ENCODE assay signal across 10 cellular contexts in genomic region chr17:32461498-32461852, GRCh38. TPM values are rescaled to one million over a fixed set of nuclear protein-coding genes. Genes with fewer than 3 reads are reported as not detected.
DNase-seq lines count a peak whose midpoint lies in the region; ATAC-seq and TF ChIP-seq lines count a peak whose summit lies in the region.
"Had no signal": no experiment of that assay in that cellular context is flagged by ENCODE, and none has a peak within 500 bp of the region (broad histone marks: within the 10 kb centered on the region; RNA-seq: fewer than 3 reads in every experiment).

No MANE protein-coding gene starts in this region.

- peak overlapping the region; percentile 4; the same call in 1 of the 2 replicates for H3K27ac ChIP-seq in KMS-11
- no peak overlapping the region for H3K27ac ChIP-seq in colonic mucosa
- H3K27ac ChIP-seq: left ventricle myocardium inferior, neutrophil, tibial artery had no signal

- TF ChIP-seq CTCF in KMS-11 (conservative IDR thresholded peaks at IDR 0.05; ENCODE audit: low read depth, low read length) (no peak), colonic mucosa (IDR thresholded peaks at IDR 0.05) (peak; percentile 27), type B pancreatic cell (conservative IDR thresholded peaks at IDR 0.05) (no peak)

- H3K4me1 Mint-ChIP-seq in type B pancreatic cell (ENCODE audit: unreplicated experiment), result no peaks in the 10 kb centered on the region

- no peaks in the 10 kb centered on the region for H3K9me3 ChIP-seq in colonic mucosa
- H3K9me3 ChIP-seq: left ventricle myocardium inferior, neutrophil, tibial artery had no signal

- H3K27me3 ChIP-seq in KMS-11 (ENCODE audit: insufficient read depth, low read depth), result no peaks in the 10 kb centered on the region
- H3K27me3 ChIP-seq in colonic mucosa, result no peaks in the 10 kb centered on the region
- H3K27me3 ChIP-seq: neutrophil, tibial artery had no signal

- H3K9ac ChIP-seq in KMS-11 (no peak overlapping the region), colonic mucosa (ENCODE audit: low read depth in 2 of 2, low read length in 2 of 2) (no peak overlapping the region)

- no peak overlapping the region for H2AFZ ChIP-seq in KMS-11 (ENCODE audit: low read depth)

- no peaks in the 10 kb centered on the region for H3K9me3 Mint-ChIP-seq in type B pancreatic cell

- intact Hi-C loops in left ventricle myocardium superior (cut with micrococcal nuclease), result loop anchor here (10.0 kb wide), 1 partner anchor 293 kb away; no protein-coding TSS in a partner anchor
- intact Hi-C loops in left cardiac atrium (cut with DNase I), result loop anchor here (5.0 kb wide), 1 partner anchor 296 kb away; no protein-coding TSS in a partner anchor
- intact Hi-C loops in colonic mucosa (cut with DNase I), result no loop called here

- peaks cover 41% of the 10 kb centered on the region for H3K36me3 Mint-ChIP-seq in type B pancreatic cell

- peaks cover 77% of the 10 kb centered on the region for H3K79me2 ChIP-seq in KMS-11 (ENCODE audit: insufficient read depth, low read depth)

- H3K4me2 ChIP-seq in KMS-11, result no peak overlapping the region

- H3K4me1 ChIP-seq in KMS-11 (ENCODE audit: low read depth, poor library complexity, severe bottlenecking), result peaks cover 32% of the 10 kb centered on the region
- no peaks in the 10 kb centered on the region for H3K4me1 ChIP-seq in colonic mucosa

- peaks cover 49% of the 10 kb centered on the region for H4K20me1 ChIP-seq in KMS-11 (ENCODE audit: insufficient read depth)

- H3K4me3 ChIP-seq in KMS-11 (IDR thresholded peaks at IDR 0.05; ENCODE audit: insufficient read depth, low read depth, low read length), result no peak overlapping the region
- H3K4me3 ChIP-seq in colonic mucosa, result no peak overlapping the region
- H3K4me3 ChIP-seq: left ventricle myocardium inferior, tibial artery had no signal

- no peak for DNase-seq in left ventricle myocardium superior
- no peak for DNase-seq in left cardiac atrium
- no peak for DNase-seq in colonic mucosa
- no peak for DNase-seq in type B pancreatic cell (ENCODE audit: extremely low spot score, unreplicated experiment)
- no peak for DNase-seq in OCI-M1 (lab: John Stamatoyannopoulos, UW)
- DNase-seq in amniotic stem cell (lab: John Stamatoyannopoulos, UW), result no peak
- DNase-seq: left ventricle myocardium inferior, tibial artery had no signal

- H3K27me3 Mint-ChIP-seq in type B pancreatic cell, result no peaks in the 10 kb centered on the region

- ATAC-seq in left ventricle myocardium superior, result peak; percentile 24
- no peak for ATAC-seq in left cardiac atrium

- no peak overlapping the region for H3K4me3 Mint-ChIP-seq in type B pancreatic cell

- H3K27ac Mint-ChIP-seq in type B pancreatic cell, result peak overlapping the region; percentile 17

- H3K36me3 ChIP-seq in KMS-11 (ENCODE audit: insufficient read depth), result peaks cover 52% of the 10 kb centered on the region; the same call in 1 of the 2 replicates
- H3K36me3 ChIP-seq in colonic mucosa, result peaks cover 26% of the 10 kb centered on the region

RNA-seq across cellular contexts. Expression of gene PSMD11, which starts 17.2 kb away (rescaled TPM):
- total RNA-seq in left ventricle myocardium superior (67.8 TPM), left cardiac atrium (10 to 100 TPM; 53.4 to 82.2 TPM), colonic mucosa (100 to 1,000 TPM in 1 of 2 donors, 10 to 100 TPM in 1; 81.2 to 117 TPM), type B pancreatic cell (ENCODE audit: low replicate concordance) (109 and 117 TPM in 2 replicates)

RNA-seq across cellular contexts. Expression of gene CDK5R1, which starts 25.3 kb away (rescaled TPM):
- total RNA-seq in left ventricle myocardium superior, result 1.4 TPM
- 1 to 10 TPM; 1.4 to 1.7 TPM for total RNA-seq in left cardiac atrium
- total RNA-seq in colonic mucosa, result 1 to 10 TPM in 1 of 2 donors, under 1 TPM in 1; 0.98 to 1.4 TPM
- 6.9 and 9.7 TPM in 2 replicates for total RNA-seq in type B pancreatic cell (ENCODE audit: low replicate concordance)
